ENCODE assay signal across 20 cellular contexts in genomic region chr22:43901976-43902643, GRCh38. TPM values are rescaled to one million over a fixed set of nuclear protein-coding genes. Genes with fewer than 3 reads are reported as not detected.
DNase-seq lines count a peak whose midpoint lies in the region; ATAC-seq, FAIRE-seq and TF ChIP-seq lines count a peak whose summit lies in the region.
"Had no signal": no experiment of that assay in that cellular context is flagged by ENCODE, and none has a peak within 500 bp of the region (broad histone marks: within the 10 kb centered on the region; RNA-seq: fewer than 3 reads in every experiment).

No MANE protein-coding gene starts in this region.

- intact Hi-C loops in CD8-positive, alpha-beta T cell (cut with DNase I, micrococcal nuclease): no loop called here

- POLR2A ChIA-PET in CD8-positive, alpha-beta T cell (lab: Charles Lee): no interaction called here

- TF ChIP-seq CTCF in foreskin fibroblast (IDR thresholded peaks at IDR 0.05; ENCODE audit: low read depth, low read length) (no peak), GM20000 (IDR thresholded peaks at IDR 0.05; ENCODE audit: extremely low read depth, missing control alignments) (no peak)
- no peak for TF ChIP-seq CTCF in CD8-positive, alpha-beta T cell (IDR thresholded peaks at IDR 0.05)

- no peak overlapping the region for H3K27ac ChIP-seq in CD8-positive, alpha-beta T cell (ENCODE audit: low read depth, low read length)
- H3K27ac ChIP-seq: body of pancreas, parathyroid adenoma had no signal

- peaks cover 8% of the 10 kb centered on the region for H3K27me3 ChIP-seq in adipocyte (replicated peaks; ENCODE audit: control insufficient read depth, insufficient read depth, low read length)
- H3K27me3 ChIP-seq in CD8-positive, alpha-beta T cell (ENCODE audit: insufficient read depth, low read length): no peaks in the 10 kb centered on the region
- H3K27me3 ChIP-seq: body of pancreas had no signal

- H3K4me3 ChIP-seq in adipocyte (ENCODE audit: low read length) (no peak overlapping the region), foreskin fibroblast (ENCODE audit: low read depth in 1 of 2, low read length in 2 of 2) (no peak overlapping the region)
- no peak overlapping the region for H3K4me3 ChIP-seq in CD8-positive, alpha-beta T cell (ENCODE audit: low read depth, low read length)
- H3K4me3 ChIP-seq: body of pancreas had no signal

- H3K36me3 Mint-ChIP-seq in CD8-positive, alpha-beta T cell: no peaks in the 10 kb centered on the region
- H3K36me3 Mint-ChIP-seq: mesothelial cell of epicardium had no signal

- no peak overlapping the region for H3K27ac Mint-ChIP-seq in CD8-positive, alpha-beta T cell
- H3K27ac Mint-ChIP-seq: activated T-helper 1 cell treated with anti-CD3 and anti-CD28 coated beads, Interleukin-12 subunit alpha, Interleukin-12 subunit beta, Interleukin-2, Interleukin-4 antibody, amounts not matched to agents 30 ng/mL and 10 ng/mL and 1 ng/mL, durations not matched to agents 14 hours and 24 hours and 36 hours; mesothelial cell of epicardium; T-helper 17 cell had no signal

- H3K36me3 ChIP-seq in adipocyte (ENCODE audit: control insufficient read depth, insufficient read depth, low read length, severe bottlenecking): no peaks in the 10 kb centered on the region
- no peaks in the 10 kb centered on the region for H3K36me3 ChIP-seq in CD8-positive, alpha-beta T cell (ENCODE audit: insufficient read depth, low read length)

- H3K4me3 Mint-ChIP-seq in CD8-positive, alpha-beta T cell: no peak overlapping the region
- H3K4me3 Mint-ChIP-seq: activated T-helper 1 cell treated with anti-CD3 and anti-CD28 coated beads, Interleukin-12 subunit alpha, Interleukin-12 subunit beta, Interleukin-2, Interleukin-4 antibody, amounts not matched to agents 30 ng/mL and 10 ng/mL and 1 ng/mL, durations not matched to agents 14 hours and 24 hours and 36 hours; mesothelial cell of epicardium; T-helper 17 cell had no signal

- TF ChIP-seq POLR2A in H54 (IDR thresholded peaks at IDR 0.05; ENCODE audit: low read depth, low read length): no peak

- CTCF ChIA-PET in CD8-positive, alpha-beta T cell (lab: Charles Lee): no interaction called here

- no peak for FAIRE-seq in H54 (lab: Jason Lieb, UNC)

- no peak overlapping the region for H3K9ac ChIP-seq in adipocyte (ENCODE audit: low read length)
- H3K9ac ChIP-seq: parathyroid adenoma had no signal

- peak; percentile 80 for DNase-seq in A172 (ENCODE audit: low spot score)
- peak; percentile 93 for DNase-seq in H4 (ENCODE audit: low spot score)
- peak; percentile 81 for DNase-seq in adipocyte (ENCODE audit: low read depth)
- peak; percentile 87 to 89 for DNase-seq in foreskin fibroblast
- DNase-seq in NCI-H146 (lab: John Stamatoyannopoulos, UW): no peak
- DNase-seq in CD8-positive, alpha-beta T cell: no peak
- no peak for DNase-seq in GM20000 (ENCODE audit: low spot score)
- DNase-seq in H54 (ENCODE audit: insufficient read length, low spot score): no peak
- DNase-seq: activated CD4-positive, alpha-beta T cell treated with anti-CD3 and anti-CD28 coated beads for 48 hours; AML-193; body of pancreas; NCI-H1092; NCI-H446; OCI-M1; T-helper 17 cell had no signal

- H3K27me3 Mint-ChIP-seq in CD8-positive, alpha-beta T cell (ENCODE audit: low read depth): peaks cover 21% of the 10 kb centered on the region

- no peaks in the 10 kb centered on the region for H3K9me3 Mint-ChIP-seq in CD8-positive, alpha-beta T cell
- H3K9me3 Mint-ChIP-seq: activated T-helper 1 cell treated with anti-CD3 and anti-CD28 coated beads, Interleukin-12 subunit alpha, Interleukin-12 subunit beta, Interleukin-2, Interleukin-4 antibody, amounts not matched to agents 30 ng/mL and 10 ng/mL and 1 ng/mL, durations not matched to agents 14 hours and 24 hours and 36 hours; mesothelial cell of epicardium had no signal

- H3K9me3 ChIP-seq in adipocyte (ENCODE audit: control insufficient read depth, low read length): no peaks in the 10 kb centered on the region
- H3K9me3 ChIP-seq in CD8-positive, alpha-beta T cell (ENCODE audit: low read length): no peaks in the 10 kb centered on the region
- H3K9me3 ChIP-seq: body of pancreas had no signal

- H3K4me1 ChIP-seq in adipocyte (ENCODE audit: control insufficient read depth, insufficient read depth, low read length): peaks cover 21% of the 10 kb centered on the region
- H3K4me1 ChIP-seq in CD8-positive, alpha-beta T cell (ENCODE audit: insufficient read depth, low read length): no peaks in the 10 kb centered on the region
- H3K4me1 ChIP-seq: body of pancreas, parathyroid adenoma had no signal

- ATAC-seq in CD8-positive, alpha-beta T cell: no peak
- ATAC-seq: body of pancreas, T-helper 17 cell had no signal

- H3K4me1 Mint-ChIP-seq in CD8-positive, alpha-beta T cell (ENCODE audit: low read depth): no peaks in the 10 kb centered on the region
- H3K4me1 Mint-ChIP-seq: mesothelial cell of epicardium had no signal

RNA-seq across cellular contexts. Expression of gene PNPLA5, which starts 10.3 kb away (rescaled TPM):
- not detected in 2 replicates for total RNA-seq in A172 (2014; rRNA removed; shearing (Covaris generic))
- total RNA-seq in H4 (2014; rRNA removed; shearing (Covaris generic)): not detected in 2 replicates
- total RNA-seq in CD8-positive, alpha-beta T cell: not detected
- total RNA-seq: activated T-helper 1 cell treated with anti-CD3 and anti-CD28 coated beads, Interleukin-12 subunit alpha, Interleukin-12 subunit beta, Interleukin-2, Interleukin-4 antibody, amounts not matched to agents 30 ng/mL and 10 ng/mL and 1 ng/mL, durations not matched to agents 14 hours and 24 hours and 36 hours; body of pancreas; HT1080; mesothelial cell of epicardium; T-helper 17 cell; ureter had no signal

RNA-seq across cellular contexts. Expression of gene PNPLA3, which starts 21.5 kb away (rescaled TPM):
- total RNA-seq in A172 (2014; rRNA removed; shearing (Covaris generic)): 0.96 and 2.0 TPM in 2 replicates
- 5.2 and 7.8 TPM in 2 replicates for total RNA-seq in H4 (2014; rRNA removed; shearing (Covaris generic))
- not detected for total RNA-seq in CD8-positive, alpha-beta T cell
- total RNA-seq: T-helper 17 cell had no signal

RNA-seq across cellular contexts. Expression of gene SULT4A1, which starts 39.8 kb away (rescaled TPM):
- 0.50 and 0.53 TPM in 2 replicates for total RNA-seq in A172 (2014; rRNA removed; shearing (Covaris generic))
- total RNA-seq in H4 (2014; rRNA removed; shearing (Covaris generic)): 0.33 TPM in 1 of 2 replicates, not detected in the other
- not detected for total RNA-seq in CD8-positive, alpha-beta T cell
- total RNA-seq: activated T-helper 1 cell treated with anti-CD3 and anti-CD28 coated beads, Interleukin-12 subunit alpha, Interleukin-12 subunit beta, Interleukin-2, Interleukin-4 antibody, amounts not matched to agents 30 ng/mL and 10 ng/mL and 1 ng/mL, durations not matched to agents 14 hours and 24 hours and 36 hours; T-helper 17 cell had no signal

RNA-seq across cellular contexts. Expression of gene SAMM50, which starts 53.1 kb away (rescaled TPM):
- 31.2 and 31.4 TPM in 2 replicates for total RNA-seq in A172 (2014; rRNA removed; shearing (Covaris generic))
- 47.3 and 82.4 TPM in 2 replicates for total RNA-seq in H4 (2014; rRNA removed; shearing (Covaris generic))
- 10 to 100 TPM; 20.7 to 24.9 TPM for total RNA-seq in CD8-positive, alpha-beta T cell

Comparison
In these comparisons a context has a peak if more than half of its experiments do, and no peak if none do; other contexts are left out.
1. DNase-seq: peak in A172 (single experiment), H4 (single experiment), adipocyte (single experiment) and foreskin fibroblast (2 of 2); none in NCI-H146 (single experiment), CD8-positive, alpha-beta T cell (0 of 7), GM20000 (single experiment) and H54 (single experiment).